Comparison of ENCODE assay signal across 18 cellular contexts in the genomic region with DNA sequence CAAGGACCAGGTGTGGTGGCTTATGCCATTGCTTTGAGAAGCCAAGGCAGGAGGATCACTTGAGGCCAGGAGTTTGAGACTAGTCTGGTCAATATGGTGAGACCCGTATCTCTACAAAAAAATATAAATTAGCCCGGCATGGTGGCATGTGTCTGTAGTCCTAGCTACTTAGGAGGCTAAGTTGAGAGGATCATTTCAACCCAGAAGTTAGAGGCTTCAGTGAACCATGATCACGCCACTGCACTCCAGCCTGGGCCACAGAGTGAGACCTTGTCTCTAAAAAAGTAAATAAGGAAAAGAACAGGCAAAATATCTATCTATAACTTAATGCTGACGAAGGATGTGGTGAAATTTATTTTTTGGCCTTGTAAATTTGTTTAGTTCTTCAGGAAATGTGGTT.
A peak's percentile ranks its signal among the peaks of the same experiment; 100 is the strongest.
DNase-seq lines count a peak whose midpoint lies in the region; ATAC-seq and TF ChIP-seq lines count a peak whose summit lies in the region.
"Had no signal": no experiment of that assay in that cellular context is flagged by ENCODE, and none has a peak within 500 bp of the region (broad histone marks: within the 10 kb centered on the region; RNA-seq: fewer than 3 reads in every experiment).

No MANE protein-coding gene starts in this region.

- H4K20me1 ChIP-seq in Karpas-422 (ENCODE audit: insufficient read depth, low read depth, low read length) = no peaks in the 10 kb centered on the region; the same call in 1 of the 2 replicates

- H3K4me3 Mint-ChIP-seq in activated T-cell treated with anti-CD3 and anti-CD28 coated beads, Interleukin-2, amount 50 U/mL, for 24 hours = no peak overlapping the region
- H3K4me3 Mint-ChIP-seq in activated T-cell treated with anti-CD3 and anti-CD28 coated beads, Interleukin-2, amount 50 U/mL, for 72 hours = no peak overlapping the region
- H3K4me3 Mint-ChIP-seq: B cell; CD8-positive, alpha-beta T cell had no signal

- peak overlapping the region; percentile 47 for H3K27ac Mint-ChIP-seq in activated T-cell treated with anti-CD3 and anti-CD28 coated beads, Interleukin-2, amount 50 U/mL, for 24 hours
- H3K27ac Mint-ChIP-seq in activated T-cell treated with anti-CD3 and anti-CD28 coated beads, Interleukin-2, amount 50 U/mL, for 72 hours = no peak overlapping the region
- H3K27ac Mint-ChIP-seq: B cell had no signal

- H3K27me3 ChIP-seq in Karpas-422 (ENCODE audit: low read length) (no peaks in the 10 kb centered on the region), liver (ENCODE audit: control insufficient read depth in 4 of 4, insufficient read depth in 4 of 4, low read length in 3 of 4) (no peaks in the 10 kb centered on the region), stomach (no peaks in the 10 kb centered on the region)

- DNase-seq in activated T-cell treated with anti-CD3 and anti-CD28 coated beads, Interleukin-2, amount 50 U/mL, for 24 hours = no peak
- no peak for DNase-seq in activated T-cell treated with anti-CD3 and anti-CD28 coated beads, Interleukin-2, amount 50 U/mL, for 72 hours
- DNase-seq in Karpas-422 (no peak), stomach (no peak), mesenteric fat pad (ENCODE audit: low spot score) (no peak), NCI-H1092 treated with DMSO at 0.1 percent for 48 hours (lab: John Stamatoyannopoulos, UW) (no peak), NCI-H524 treated with DMSO at 0.1 percent for 48 hours (lab: John Stamatoyannopoulos, UW) (no peak)
- DNase-seq: 8988T; Calu3; CD8-positive, alpha-beta T cell; NCI-H1105; NCI-H1694; NCI-H774 had no signal

- H3K9ac ChIP-seq in Karpas-422 (ENCODE audit: low read length) (no peak overlapping the region), liver (ENCODE audit: low read depth in 1 of 2, low read length in 2 of 2) (no peak overlapping the region)
- H3K9ac ChIP-seq: GM23248 had no signal

- 89% methylated on average over 4 of the region's 4 CpGs for WGBS in liver
- 82 to 87% (median 86%) methylated on average over 4 of the region's 4 CpGs for WGBS in stomach, 5 donors

- no peaks in the 10 kb centered on the region for H3K27me3 Mint-ChIP-seq in activated T-cell treated with anti-CD3 and anti-CD28 coated beads, Interleukin-2, amount 50 U/mL, for 24 hours
- H3K27me3 Mint-ChIP-seq in activated T-cell treated with anti-CD3 and anti-CD28 coated beads, Interleukin-2, amount 50 U/mL, for 72 hours (ENCODE audit: low read depth) = no peaks in the 10 kb centered on the region
- H3K27me3 Mint-ChIP-seq: B cell had no signal

- H3K4me3 ChIP-seq in Karpas-422 (ENCODE audit: low read length) (no peak overlapping the region), liver (ENCODE audit: low read depth in 1 of 3, low read length in 3 of 3) (no peak overlapping the region), stomach (no peak overlapping the region)
- H3K4me3 ChIP-seq: GM23248, HAP-1 had no signal

- peaks cover 33% of the 10 kb centered on the region for H3K4me1 ChIP-seq in Karpas-422 (ENCODE audit: low read length)
- no peaks in the 10 kb centered on the region for H3K4me1 ChIP-seq in liver (ENCODE audit: control insufficient read depth in 4 of 4, insufficient read depth in 4 of 4, low read length in 3 of 4)
- H3K4me1 ChIP-seq in stomach = peaks cover 0 to 15% (median 0%) of the 10 kb centered on the region in 4 donors
- H3K4me1 ChIP-seq: HAP-1 had no signal

- no peak for ATAC-seq in activated T-cell treated with anti-CD3 and anti-CD28 coated beads, Interleukin-2, amount 50 U/mL, for 72 hours (replicated peaks in 1 of 2)
- ATAC-seq: CD8-positive, alpha-beta T cell; Right ventricle myocardium inferior had no signal

- no peak for TF ChIP-seq POLR2A in stomach (IDR thresholded peaks at IDR 0.05)

- H3K9me3 ChIP-seq in Karpas-422 (ENCODE audit: low read length) (no peaks in the 10 kb centered on the region), liver (ENCODE audit: control insufficient read depth in 4 of 4, low read length in 3 of 4) (no peaks in the 10 kb centered on the region), stomach (no peaks in the 10 kb centered on the region)
- H3K9me3 ChIP-seq: HAP-1 had no signal

- TF ChIP-seq RAD21 in liver (IDR thresholded peaks at IDR 0.05) = no peak

- peaks cover 98% of the 10 kb centered on the region for H3K36me3 Mint-ChIP-seq in activated T-cell treated with anti-CD3 and anti-CD28 coated beads, Interleukin-2, amount 50 U/mL, for 24 hours (ENCODE audit: low read depth)
- peaks cover 9 to 36% of the 10 kb centered on the region in 2 donors for H3K36me3 Mint-ChIP-seq in activated T-cell treated with anti-CD3 and anti-CD28 coated beads, Interleukin-2, amount 50 U/mL, for 72 hours (ENCODE audit: insufficient read depth in 2 of 2)

- no peaks in the 10 kb centered on the region for H3K9me3 Mint-ChIP-seq in activated T-cell treated with anti-CD3 and anti-CD28 coated beads, Interleukin-2, amount 50 U/mL, for 24 hours
- H3K9me3 Mint-ChIP-seq in activated T-cell treated with anti-CD3 and anti-CD28 coated beads, Interleukin-2, amount 50 U/mL, for 72 hours = no peaks in the 10 kb centered on the region
- H3K9me3 Mint-ChIP-seq: CD8-positive, alpha-beta T cell had no signal

- no peaks in the 10 kb centered on the region for H3K9me2 ChIP-seq in Karpas-422 (replicated peaks; ENCODE audit: insufficient read depth, low read length)

- TF ChIP-seq CTCF in liver (IDR thresholded peaks at IDR 0.05; ENCODE audit: low read depth, low read length, missing input control) = no peak
- TF ChIP-seq CTCF in stomach (IDR thresholded peaks at IDR 0.05) = no peak

- H3K4me2 ChIP-seq in Karpas-422 (ENCODE audit: low read depth, low read length, poor library complexity, severe bottlenecking) = no peak overlapping the region

- no peak for TF ChIP-seq EP300 in stomach (IDR thresholded peaks at IDR 0.05)

- H3K79me2 ChIP-seq in Karpas-422 (ENCODE audit: low read length) = peaks cover 21% of the 10 kb centered on the region

- H3K27ac ChIP-seq in Karpas-422 (ENCODE audit: low read length) (peak overlapping the region; percentile 86), liver (ENCODE audit: low read depth in 1 of 2, low read length in 2 of 2) (peak overlapping the region; percentile 1 to 54), stomach (peak overlapping the region in 3 of 5 donors; percentile 34 to 61 (median 54))
- H3K27ac ChIP-seq: GM23248 had no signal

- intact Hi-C loops in stomach (cut with DNase I; ENCODE audit: low total_unique reads) = no loop called here

- H3K36me3 ChIP-seq in Karpas-422 (ENCODE audit: insufficient read depth, low read length) (peaks cover 60% of the 10 kb centered on the region), liver (ENCODE audit: control insufficient read depth in 4 of 4, insufficient read depth in 3 of 4, low read depth in 1 of 4, low read length in 3 of 4) (peaks cover 12 to 77% (median 59%) of the 10 kb centered on the region in 4 donors), stomach (peaks cover 44 to 98% (median 91%) of the 10 kb centered on the region in 4 donors)

- peaks cover 11% of the 10 kb centered on the region for H3K4me1 Mint-ChIP-seq in activated T-cell treated with anti-CD3 and anti-CD28 coated beads, Interleukin-2, amount 50 U/mL, for 24 hours (ENCODE audit: low read depth)
- no peaks in the 10 kb centered on the region for H3K4me1 Mint-ChIP-seq in activated T-cell treated with anti-CD3 and anti-CD28 coated beads, Interleukin-2, amount 50 U/mL, for 72 hours (ENCODE audit: low read depth)

- H2AFZ ChIP-seq in Karpas-422 (ENCODE audit: low read length) = no peak overlapping the region
- H2AFZ ChIP-seq: GM23248 had no signal

TF ChIP-seq in liver, 16 proteins besides CTCF, POLR2A, EP300 and RAD21:
- TF ChIP-seq, protein P1, sequence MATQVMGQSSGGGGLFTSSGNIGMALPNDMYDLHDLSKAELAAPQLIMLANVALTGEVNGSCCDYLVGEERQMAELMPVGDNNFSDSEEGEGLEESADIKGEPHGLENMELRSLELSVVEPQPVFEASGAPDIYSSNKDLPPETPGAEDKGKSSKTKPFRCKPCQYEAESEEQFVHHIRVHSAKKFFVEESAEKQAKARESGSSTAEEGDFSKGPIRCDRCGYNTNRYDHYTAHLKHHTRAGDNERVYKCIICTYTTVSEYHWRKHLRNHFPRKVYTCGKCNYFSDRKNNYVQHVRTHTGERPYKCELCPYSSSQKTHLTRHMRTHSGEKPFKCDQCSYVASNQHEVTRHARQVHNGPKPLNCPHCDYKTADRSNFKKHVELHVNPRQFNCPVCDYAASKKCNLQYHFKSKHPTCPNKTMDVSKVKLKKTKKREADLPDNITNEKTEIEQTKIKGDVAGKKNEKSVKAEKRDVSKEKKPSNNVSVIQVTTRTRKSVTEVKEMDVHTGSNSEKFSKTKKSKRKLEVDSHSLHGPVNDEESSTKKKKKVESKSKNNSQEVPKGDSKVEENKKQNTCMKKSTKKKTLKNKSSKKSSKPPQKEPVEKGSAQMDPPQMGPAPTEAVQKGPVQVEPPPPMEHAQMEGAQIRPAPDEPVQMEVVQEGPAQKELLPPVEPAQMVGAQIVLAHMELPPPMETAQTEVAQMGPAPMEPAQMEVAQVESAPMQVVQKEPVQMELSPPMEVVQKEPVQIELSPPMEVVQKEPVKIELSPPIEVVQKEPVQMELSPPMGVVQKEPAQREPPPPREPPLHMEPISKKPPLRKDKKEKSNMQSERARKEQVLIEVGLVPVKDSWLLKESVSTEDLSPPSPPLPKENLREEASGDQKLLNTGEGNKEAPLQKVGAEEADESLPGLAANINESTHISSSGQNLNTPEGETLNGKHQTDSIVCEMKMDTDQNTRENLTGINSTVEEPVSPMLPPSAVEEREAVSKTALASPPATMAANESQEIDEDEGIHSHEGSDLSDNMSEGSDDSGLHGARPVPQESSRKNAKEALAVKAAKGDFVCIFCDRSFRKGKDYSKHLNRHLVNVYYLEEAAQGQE (IDR thresholded peaks at IDR 0.05) = no peak
TF ChIP-seq in liver: peak in this region for 0.

Comparison
In these comparisons a context has a peak if more than half of its experiments do, and no peak if none do; other contexts are left out.
1. H3K27ac ChIP-seq: peak in every context shown above with its lines; median percentile 86 in Karpas-422; 54 in stomach; 28 in liver.